ENCODE assay signal across 8 cellular contexts in genomic region chr16:20849587-20850390, GRCh38. TPM values are rescaled to one million over a fixed set of nuclear protein-coding genes. Genes with fewer than 3 reads are reported as not detected.
DNase-seq lines count a peak whose midpoint lies in the region; ATAC-seq and TF ChIP-seq lines count a peak whose summit lies in the region.

No MANE protein-coding gene starts in this region.

- intact Hi-C loops in Right ventricle myocardium superior (cut with DNase I) (loop anchor here (5.0 kb wide), 2 partner anchors 53 to 68 kb away; partner anchors contain the start of genes DCUN1D3 and LYRM1), Right ventricle myocardium inferior (cut with DNase I) (loop anchor here (1.0 to 5.0 kb wide), 4 partner anchors 43 to 308 kb away; partner anchors contain the start of genes ERI2, LDAF1 and REXO5), lower leg skin (cut with DNase I; ENCODE audit: low total_unique reads) (loop anchor here (2.0 kb wide), 1 partner anchor 235 kb away; no protein-coding TSS in a partner anchor)

- peak; percentile 44 for ATAC-seq in Right ventricle myocardium superior (ENCODE audit: poor library complexity)
- ATAC-seq in Right ventricle myocardium inferior, result no peak
- ATAC-seq in HG02970 (IDR thresholded peaks at IDR 0.05; ENCODE audit: low FRiP score, unreplicated experiment), result no peak

- DNase-seq in Right ventricle myocardium superior (peak; percentile 77), Right ventricle myocardium inferior (ENCODE audit: missing footprints) (no peak), NCI-H2227 (lab: John Stamatoyannopoulos, UW; ENCODE audit: unreplicated experiment) (peak; percentile 81), coronary artery (ENCODE audit: low spot score) (no peak), lower leg skin (ENCODE audit: low spot score in 2 of 2) (peak; percentile 75 to 94)
- peak; percentile 76 for DNase-seq in activated CD4-positive, alpha-beta T cell treated with anti-CD3 and anti-CD28 coated beads for 48 hours
- DNase-seq in stimulated activated CD4-positive, alpha-beta T cell treated with anti-CD3 and anti-CD28 coated beads, TNF-alpha, amount 100 ng/mL, for 24 hours (ENCODE audit: low read depth in 3 of 3), result peak; percentile 45 to 62 (median 57)

- peak overlapping the region; percentile 73 to 89 for H3K27ac ChIP-seq in coronary artery

- WGBS in lower leg skin, 2 donors, result 27 to 32% methylated on average over 6 of the region's 6 CpGs

- no peak for TF ChIP-seq POLR2A in lower leg skin (IDR thresholded peaks at IDR 0.05)

- H3K4me3 ChIP-seq in coronary artery, result no peak overlapping the region
- no peak overlapping the region for H3K4me3 ChIP-seq in lower leg skin (ENCODE audit: low read depth, poor library complexity, severe bottlenecking)

- peak; percentile 96 for TF ChIP-seq CTCF in coronary artery (IDR thresholded peaks at IDR 0.05)
- peak in 2 of 3 donors; percentile 92 to 97 for TF ChIP-seq CTCF in lower leg skin (IDR thresholded peaks at IDR 0.05)

RNA-seq across cellular contexts. Expression of gene REXO5, which starts 43.5 kb away (rescaled TPM):
- total RNA-seq in Right ventricle myocardium superior, result 5.1 TPM
- 5.8 TPM for total RNA-seq in Right ventricle myocardium inferior
- total RNA-seq in lower leg skin, result 10 to 100 TPM in 1 of 4 donors, 1 to 10 TPM in 3; 2.0 to 10.6 (median 6.2) TPM

RNA-seq across cellular contexts. Expression of gene ERI2, which starts 43.5 kb away (rescaled TPM):
- total RNA-seq in Right ventricle myocardium superior (10.0 TPM), Right ventricle myocardium inferior (9.1 TPM), lower leg skin (10 to 100 TPM in 3 of 4 donors, 1 to 10 TPM in 1; 6.7 to 15.5 (median 12.0) TPM)

RNA-seq across cellular contexts. Expression of gene DCUN1D3, which starts 50.4 kb away (rescaled TPM):
- 14.6 TPM for total RNA-seq in Right ventricle myocardium superior
- total RNA-seq in Right ventricle myocardium inferior, result 15.8 TPM
- 10 to 100 TPM; 18.2 to 20.8 (median 18.3) TPM for total RNA-seq in lower leg skin

RNA-seq across cellular contexts. Expression of gene LYRM1, which starts 50.8 kb away (rescaled TPM):
- total RNA-seq in Right ventricle myocardium superior (49.8 TPM), Right ventricle myocardium inferior (58.1 TPM), lower leg skin (10 to 100 TPM; 24.3 to 27.3 (median 25.5) TPM)

Comparison
In these comparisons a context has a peak if more than half of its experiments do, and no peak if none do; other contexts are left out.
1. DNase-seq: peak in Right ventricle myocardium superior (single experiment), NCI-H2227 (single experiment), activated CD4-positive, alpha-beta T cell treated with anti-CD3 and anti-CD28 coated beads for 48 hours (single experiment), lower leg skin (2 of 2) and stimulated activated CD4-positive, alpha-beta T cell treated with anti-CD3 and anti-CD28 coated beads, TNF-alpha, amount 100 ng/mL, for 24 hours (3 of 3); none in Right ventricle myocardium inferior (single experiment) and coronary artery (single experiment).